ENCODE assay signal across 20 cellular contexts in the genomic region with DNA sequence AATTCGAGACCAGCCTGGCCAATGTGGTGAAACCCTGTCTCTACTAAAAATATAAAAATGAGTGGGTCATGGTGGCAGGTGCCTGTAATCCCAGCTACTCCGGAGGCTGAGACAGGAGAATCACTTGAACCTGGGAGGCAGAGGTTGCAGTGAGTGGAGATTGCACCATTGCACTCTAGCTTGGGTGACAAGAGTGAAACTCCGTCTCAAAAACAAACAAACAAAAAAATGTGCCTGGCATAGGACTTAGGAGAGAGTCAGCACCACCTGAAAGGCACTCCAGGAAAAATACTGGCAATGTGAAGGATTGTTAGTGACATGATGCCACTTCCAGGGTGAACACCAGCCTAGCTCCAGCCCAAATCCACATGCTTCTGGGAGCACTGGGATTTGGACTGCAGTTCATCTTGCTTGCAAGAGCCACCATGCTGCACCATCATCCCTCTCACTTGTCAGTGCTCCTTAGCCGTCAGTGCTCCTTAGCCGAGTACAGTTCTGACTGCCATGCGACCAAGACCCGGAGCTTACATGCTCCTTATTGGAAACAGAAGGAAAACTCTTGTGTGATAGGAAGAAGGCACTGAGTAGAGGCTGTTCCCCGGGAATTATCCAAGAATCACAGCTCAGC.
A peak's percentile ranks its signal among the peaks of the same experiment; 100 is the strongest.
DNase-seq lines count a peak whose midpoint lies in the region; ATAC-seq, FAIRE-seq and TF ChIP-seq lines count a peak whose summit lies in the region.
"Had no signal": no experiment of that assay in that cellular context is flagged by ENCODE, and none has a peak within 500 bp of the region (broad histone marks: within the 10 kb centered on the region; RNA-seq: fewer than 3 reads in every experiment).

No MANE protein-coding gene starts in this region.

- intact Hi-C loops in left lung (cut with DNase I): no loop called here

- H3K9ac ChIP-seq in H9 (ENCODE audit: extremely low read depth, insufficient read length, low read length) (no peak overlapping the region), trophoblast cell (ENCODE audit: low read length) (no peak overlapping the region)

- H2BK12ac ChIP-seq in H9 (ENCODE audit: insufficient read length, low read depth, low read length): no peak overlapping the region
- peak overlapping the region; percentile 65 for H2BK12ac ChIP-seq in trophoblast cell (ENCODE audit: low read length)

- peak overlapping the region in 2 of 3 experiments; percentile 22 to 49; a peak in 1 of 7 replicates for H3K27ac Mint-ChIP-seq in H9
- H3K27ac Mint-ChIP-seq: CD8-positive, alpha-beta memory T cell had no signal

- no peak overlapping the region for H3K4ac ChIP-seq in H9 (ENCODE audit: low read depth, low read length)
- peak overlapping the region; percentile 12 for H3K4ac ChIP-seq in trophoblast cell (ENCODE audit: low read depth, low read length)

- H3K23ac ChIP-seq in H9 (ENCODE audit: insufficient read length, low read depth, low read length) (no peak overlapping the region), trophoblast cell (ENCODE audit: low read length) (no peak overlapping the region)

- H2AFZ ChIP-seq in H9 (ENCODE audit: low read length): no peak overlapping the region
- H2AFZ ChIP-seq in trophoblast cell (ENCODE audit: insufficient read depth, low read length, poor library complexity): no peak overlapping the region

- H2BK120ac ChIP-seq in H9 (ENCODE audit: low read depth, low read length, poor library complexity, severe bottlenecking) (no peak overlapping the region), trophoblast cell (ENCODE audit: insufficient read depth, low read length, poor library complexity) (no peak overlapping the region)

- peak; percentile 52 for FAIRE-seq in bronchial epithelial cell (lab: Jason Lieb, UNC)
- FAIRE-seq: G401.6, GM18507, RCC 7860 had no signal

- no peaks in the 10 kb centered on the region for H3K23me2 ChIP-seq in H9 (ENCODE audit: insufficient read length, low read depth, low read length, poor library complexity, severe bottlenecking)

- H4K91ac ChIP-seq in H9 (ENCODE audit: insufficient read length, low read depth, low read length): no peak overlapping the region
- H4K91ac ChIP-seq in trophoblast cell (ENCODE audit: low read depth, low read length): peak overlapping the region; percentile 4

- no peak overlapping the region for H3K4me2 ChIP-seq in H9 (ENCODE audit: insufficient read depth, insufficient read length, low read length)
- H3K4me2 ChIP-seq in trophoblast cell (ENCODE audit: low read length): no peak overlapping the region

- H3K79me1 ChIP-seq in H9 (ENCODE audit: insufficient read depth, low read depth, low read length, poor library complexity, severe bottlenecking): no peaks in the 10 kb centered on the region
- H3K79me1 ChIP-seq in trophoblast cell (ENCODE audit: low read length): peaks cover 7% of the 10 kb centered on the region

- no peaks in the 10 kb centered on the region for H3K9me3 ChIP-seq in H9 (ENCODE audit: control insufficient read depth, low read depth, low read length)
- no peaks in the 10 kb centered on the region for H3K9me3 ChIP-seq in left lung
- no peaks in the 10 kb centered on the region for H3K9me3 ChIP-seq in trophoblast cell (ENCODE audit: insufficient read depth, low read depth, low read length)
- H3K9me3 ChIP-seq: SJSA1 had no signal

- peaks cover 40 to 49% of the 10 kb centered on the region in 2 experiments for H3K4me1 Mint-ChIP-seq in H9
- H3K4me1 Mint-ChIP-seq: CD8-positive, alpha-beta memory T cell had no signal

- H3K36me3 ChIP-seq in bronchial epithelial cell (ENCODE audit: control insufficient read depth, insufficient read depth, low read length): no peaks in the 10 kb centered on the region
- H3K36me3 ChIP-seq in left lung: no peaks in the 10 kb centered on the region
- no peaks in the 10 kb centered on the region for H3K36me3 ChIP-seq in trophoblast cell (ENCODE audit: control insufficient read depth in 1 of 2, insufficient read depth in 2 of 2, low read length in 2 of 2)

- DNase-seq in H9 (no peak), bronchial epithelial cell (ENCODE audit: low read depth) (no peak), left lung (no peak), trophoblast cell (peak in 1 of 2 donors; percentile 15)
- DNase-seq in stimulated activated CD4-positive, alpha-beta T cell treated with anti-CD3 and anti-CD28 coated beads, Interleukin-12 subunit alpha, Interleukin-12 subunit beta, amount 100 ng/mL, for 4 hours: no peak
- DNase-seq: CD8-positive, alpha-beta memory T cell; Karpas-422; MV-4-11; NCI-H1105 treated with DMSO at 0.1 percent for 48 hours; NCI-H2029 treated with DMSO at 0.1 percent for 48 hours; NCI-H2171 treated with DMSO at 0.1 percent for 48 hours; NCI-H446; OCI-M1 had no signal

- ATAC-seq in left lung (peak; percentile 48), GM18868 (IDR thresholded peaks at IDR 0.05; ENCODE audit: unreplicated experiment) (no peak), GM19395 (IDR thresholded peaks at IDR 0.05; ENCODE audit: unreplicated experiment) (no peak)

- no CpG with 5 or more reads among the region's 8 CpGs for WGBS in H9 (ENCODE audit: extremely low coverage, insufficient read length, low lambda C conversion rate)
- no CpG with 5 or more reads among the region's 8 CpGs for WGBS in trophoblast cell (ENCODE audit: extremely low coverage, insufficient coverage, insufficient read length)

- no peaks in the 10 kb centered on the region for H3K27me3 Mint-ChIP-seq in H9 (ENCODE audit: low read depth)

- no peak overlapping the region for H2BK15ac ChIP-seq in H9 (ENCODE audit: low read depth, low read length)

- H2BK5ac ChIP-seq in H9 (ENCODE audit: insufficient read length, low read length) (no peak overlapping the region), trophoblast cell (ENCODE audit: low read depth, low read length, poor library complexity) (no peak overlapping the region)

- no peak overlapping the region for H3T11ph ChIP-seq in H9 (ENCODE audit: low read length)

- no peak overlapping the region for H3K4me3 Mint-ChIP-seq in H9
- H3K4me3 Mint-ChIP-seq: CD8-positive, alpha-beta memory T cell had no signal

- H3K14ac ChIP-seq in H9 (ENCODE audit: insufficient read depth, low read length) (no peak overlapping the region), trophoblast cell (ENCODE audit: low read length) (no peak overlapping the region)

- no peak overlapping the region for H3K56ac ChIP-seq in H9 (ENCODE audit: insufficient read length, low read depth, low read length)

- H3K79me2 ChIP-seq in H9 (ENCODE audit: insufficient read depth, low read length): peaks cover 5% of the 10 kb centered on the region; the same call in 1 of the 2 replicates
- H3K79me2 ChIP-seq in trophoblast cell (ENCODE audit: control insufficient read depth, insufficient read depth, low read length, poor library complexity): peaks cover 1% of the 10 kb centered on the region

- H3K27ac ChIP-seq in H9 (ENCODE audit: insufficient read length, low read depth, low read length): no peak overlapping the region
- no peak overlapping the region for H3K27ac ChIP-seq in left lung
- no peak overlapping the region for H3K27ac ChIP-seq in trophoblast cell (ENCODE audit: low read depth, low read length)
- H3K27ac ChIP-seq: C4-2B, SJSA1 had no signal

- no peaks in the 10 kb centered on the region for H4K20me1 ChIP-seq in H9 (ENCODE audit: control insufficient read depth, insufficient read depth, insufficient read length)

- no peak overlapping the region for H3K18ac ChIP-seq in H9 (ENCODE audit: insufficient read length, low read depth, low read length)
- H3K18ac ChIP-seq in trophoblast cell (ENCODE audit: low read length): peak overlapping the region; percentile 37

- peaks cover 0 to 6% (median 0%) of the 10 kb centered on the region in 3 experiments; a peak in 4 of 7 replicates for H3K36me3 Mint-ChIP-seq in H9 (ENCODE audit: insufficient read depth in 1 of 3, low read depth in 3 of 3)
- H3K36me3 Mint-ChIP-seq: CD8-positive, alpha-beta memory T cell had no signal

- TF ChIP-seq CTCF in H9 (conservative IDR thresholded peaks at IDR 0.05): no peak
- no peak for TF ChIP-seq CTCF in bronchial epithelial cell (IDR thresholded peaks at IDR 0.05; ENCODE audit: insufficient read depth, low read length, severe bottlenecking)
- TF ChIP-seq CTCF in left lung (IDR thresholded peaks at IDR 0.05): no peak

- H3K27me3 ChIP-seq in H9 (ENCODE audit: insufficient read depth, low read length) (no peaks in the 10 kb centered on the region), bronchial epithelial cell (ENCODE audit: control insufficient read depth, insufficient read depth, low read length) (no peaks in the 10 kb centered on the region), left lung (no peaks in the 10 kb centered on the region), trophoblast cell (ENCODE audit: insufficient read depth, low read length) (no peaks in the 10 kb centered on the region)
- H3K27me3 ChIP-seq: SJSA1 had no signal

- no peak overlapping the region for H4K12ac ChIP-seq in trophoblast cell (ENCODE audit: low read depth, low read length)

- H4K5ac ChIP-seq in H9 (ENCODE audit: insufficient read length, low read depth, low read length): no peak overlapping the region

- H3K4me1 ChIP-seq in H9 (ENCODE audit: insufficient read depth, low read length) (peaks cover 16% of the 10 kb centered on the region; the same call in 1 of the 2 replicates), left lung (peaks cover 0 to 3% of the 10 kb centered on the region in 2 donors), trophoblast cell (ENCODE audit: control insufficient read depth in 1 of 2, insufficient read depth in 2 of 2, low read length in 2 of 2) (peaks cover 14 to 30% of the 10 kb centered on the region in 2 experiments)

- no peak overlapping the region for H2BK20ac ChIP-seq in H9 (ENCODE audit: low read depth, low read length, poor library complexity, severe bottlenecking)

- H3K4me3 ChIP-seq in bronchial epithelial cell (ENCODE audit: low read depth, low read length): no peak overlapping the region
- no peak overlapping the region for H3K4me3 ChIP-seq in left lung
- no peak overlapping the region for H3K4me3 ChIP-seq in trophoblast cell (ENCODE audit: low read depth, low read length)
- H3K4me3 ChIP-seq: SJSA1 had no signal

- no peak overlapping the region for H2AK5ac ChIP-seq in H9 (ENCODE audit: insufficient read length, low read length)
- H2AK5ac ChIP-seq in trophoblast cell (ENCODE audit: low read length): peak overlapping the region; percentile 41

- H4K8ac ChIP-seq in H9 (replicated peaks; ENCODE audit: insufficient read length, low read depth, low read length) (no peak overlapping the region), trophoblast cell (ENCODE audit: low read depth, low read length) (no peak overlapping the region)

- no peaks in the 10 kb centered on the region for H3K9me3 Mint-ChIP-seq in H9
- H3K9me3 Mint-ChIP-seq: CD8-positive, alpha-beta memory T cell had no signal
